ENCODE assay signal across 9 cellular contexts in the genomic region with DNA sequence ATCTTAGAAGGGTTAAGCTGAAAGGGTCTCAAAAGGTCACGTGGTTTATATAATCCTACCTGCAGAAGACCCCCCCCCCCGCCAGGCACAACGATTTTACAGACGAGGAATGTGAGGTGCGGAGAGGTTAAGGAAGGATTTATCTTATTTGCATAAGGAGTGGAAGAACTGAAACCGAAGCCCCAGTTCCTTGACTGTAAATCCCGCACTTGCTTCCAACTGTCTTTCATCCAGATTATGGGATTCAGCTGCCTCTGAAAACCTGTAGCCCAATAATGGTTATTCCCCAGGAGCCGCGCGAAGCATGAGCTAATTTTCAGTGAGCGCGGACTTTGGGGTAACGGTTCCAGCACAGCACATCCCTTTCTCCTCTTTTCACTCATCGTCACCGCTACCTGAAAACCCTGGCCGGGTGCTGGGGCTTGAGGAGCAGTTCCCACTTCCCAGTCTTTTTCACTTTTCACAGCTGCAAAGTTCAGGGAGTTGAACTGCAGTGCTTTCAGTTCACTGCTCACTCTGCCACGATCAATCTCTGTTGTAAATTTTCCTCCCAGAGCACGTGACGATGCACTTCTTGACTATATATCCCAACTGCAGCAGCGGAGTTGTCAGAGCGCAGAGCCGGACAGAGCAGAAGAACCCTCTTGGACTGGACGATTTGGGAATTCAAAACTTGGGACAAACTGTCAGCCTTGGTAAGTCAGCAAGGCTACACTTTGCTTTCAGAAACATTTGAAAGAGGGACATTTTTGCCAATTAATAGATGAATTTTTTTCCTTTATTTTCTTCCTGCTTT. TPM values are rescaled to one million over a fixed set of nuclear protein-coding genes. Genes with fewer than 3 reads are reported as not detected.
DNase-seq lines count a peak whose midpoint lies in the region; ATAC-seq and TF ChIP-seq lines count a peak whose summit lies in the region.
"Had no signal": no experiment of that assay in that cellular context is flagged by ENCODE, and none has a peak within 500 bp of the region (broad histone marks: within the 10 kb centered on the region; RNA-seq: fewer than 3 reads in every experiment).

A gene with protein sequence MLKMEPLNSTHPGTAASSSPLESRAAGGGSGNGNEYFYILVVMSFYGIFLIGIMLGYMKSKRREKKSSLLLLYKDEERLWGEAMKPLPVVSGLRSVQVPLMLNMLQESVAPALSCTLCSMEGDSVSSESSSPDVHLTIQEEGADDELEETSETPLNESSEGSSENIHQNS (plus strand): TSS at position 611 of the 796 bp plus-strand sequence. CDS start 641 bp downstream, outside the sequence.

- H3K9me3 ChIP-seq in PC-3 (ENCODE audit: low read length) (no peaks in the 10 kb centered on the region), esophagus squamous epithelium (no peaks in the 10 kb centered on the region), uterus (no peaks in the 10 kb centered on the region)

- H3K4me1 ChIP-seq in PC-3 (ENCODE audit: insufficient read depth, low read length) (peaks cover 4% of the 10 kb centered on the region; the same call in 1 of the 2 replicates), esophagus squamous epithelium (peaks cover 0 to 44% (median 5%) of the 10 kb centered on the region in 3 donors), uterus (no peaks in the 10 kb centered on the region)

- no peaks in the 10 kb centered on the region; the same call in 1 of the 2 replicates for H3K9me2 ChIP-seq in PC-3 (replicated peaks; ENCODE audit: low read length)

- no peaks in the 10 kb centered on the region for H4K20me1 ChIP-seq in PC-3 (ENCODE audit: low read length)

- peak; percentile 79 for ATAC-seq in PC-3

- 32 to 48% methylated on average over 21 to 23 of the region's 23 CpGs for WGBS in esophagus squamous epithelium, 2 donors

- H3F3A ChIP-seq in PC-3 (ENCODE audit: low read length, unreplicated experiment): no peaks in the 10 kb centered on the region

- TF ChIP-seq POLR2A in esophagus squamous epithelium (IDR thresholded peaks at IDR 0.05) (peak in 2 of 4 donors; percentile 44 to 56), uterus (IDR thresholded peaks at IDR 0.05) (peak; percentile 33 to 59)

- CTCF ChIA-PET in PC-3 (lab: Charles Lee): interaction anchor here (0.6 kb wide), 2 partner anchors 1013 to 1316 kb away, joined by 3 to 4 read pairs; no protein-coding TSS in a partner anchor

- TF ChIP-seq CTCF in PC-3 (conservative IDR thresholded peaks at IDR 0.05; ENCODE audit: low read depth, low read length) (no peak), esophagus squamous epithelium (IDR thresholded peaks at IDR 0.05) (no peak), uterus (IDR thresholded peaks at IDR 0.05) (no peak)

- H3K36me3 ChIP-seq in PC-3 (ENCODE audit: low read depth, low read length) (no peaks in the 10 kb centered on the region), esophagus squamous epithelium (no peaks in the 10 kb centered on the region), uterus (no peaks in the 10 kb centered on the region)

- intact Hi-C loops in PC-3 (cut with micrococcal nuclease): no loop called here
- intact Hi-C loops in esophagus squamous epithelium (cut with DNase I): no loop called here
- intact Hi-C loops in uterus (cut with DNase I; ENCODE audit: low total_unique reads): no loop called here

- POLR2A ChIA-PET in PC-3 (lab: Charles Lee; ENCODE audit: unreplicated experiment): no interaction called here

- H3K4me3 ChIP-seq in PC-3 (ENCODE audit: low read length): peak within 1 kb of the TSS; percentile 65
- H3K4me3 ChIP-seq in esophagus squamous epithelium: peak within 1 kb of the TSS; percentile 13 to 52 (median 36)
- peak within 1 kb of the TSS; percentile 41 to 59 for H3K4me3 ChIP-seq in uterus

- peak within 1 kb of the TSS; percentile 91 for H2AFZ ChIP-seq in PC-3 (ENCODE audit: low read length)

- H3K27me3 ChIP-seq in PC-3 (ENCODE audit: low read length) (no peaks in the 10 kb centered on the region; the same call in 1 of the 2 replicates), esophagus squamous epithelium (peaks cover 0 to 8% (median 0%) of the 10 kb centered on the region in 4 donors), uterus (no peaks in the 10 kb centered on the region)

- no peaks in the 10 kb centered on the region for H3K79me2 ChIP-seq in PC-3 (ENCODE audit: low read length)

- no TSS peak for BruUV-seq in PC-3 (replicated peaks; lab: Mats Ljungman, UMichigan)

- DNase-seq in PC-3 (peak; percentile 21), esophagus squamous epithelium (lab: John Stamatoyannopoulos, UW) (no peak), myocyte (ENCODE audit: low read depth) (peak; percentile 77), uterus (peak; percentile 47 to 65), SIG-M5 (lab: John Stamatoyannopoulos, UW) (no peak), 8988T (no peak)
- no peak for DNase-seq in activated CD8-positive, alpha-beta memory T cell treated with anti-CD3 and anti-CD28 coated beads, Interleukin-2, amount 50 U/mL, for 48 hours
- DNase-seq: cerebellar nuclear complex had no signal

- no peak within 1 kb of the TSS for H3K27ac ChIP-seq in PC-3 (ENCODE audit: low read length)
- peak within 1 kb of the TSS; percentile 59 to 84 (median 80) for H3K27ac ChIP-seq in esophagus squamous epithelium
- peak within 1 kb of the TSS; percentile 83 to 97 for H3K27ac ChIP-seq in uterus

- no peak within 1 kb of the TSS for H3K9ac ChIP-seq in PC-3 (ENCODE audit: low read length)

- peak within 1 kb of the TSS; percentile 91 for H3K4me2 ChIP-seq in PC-3 (ENCODE audit: low read length)

RNA-seq across cellular contexts. Expression of the gene that starts here (rescaled TPM):
- not detected in 2 replicates for total RNA-seq in PC-3 (2014; rRNA removed)
- total RNA-seq in esophagus squamous epithelium: under 1 TPM; 0.26 to 0.76 (median 0.35) TPM
- 27.1 and 27.9 TPM in 2 replicates for total RNA-seq in myocyte
- polyA plus RNA-seq in myocyte (2012): 38.1 TPM
- 10 to 100 TPM in 3 of 4 donors, 1 to 10 TPM in 1; 9.8 to 52.8 (median 25.4) TPM for total RNA-seq in uterus
- total RNA-seq: T-helper 2 cell treated with Interferon-gamma antibody and Interleukin-4, amounts not matched to agents 100 ng/mL and 5 ng/mL, for 36 hours had no signal

Comparison
In these comparisons a context has a peak if more than half of its experiments do, and no peak if none do; other contexts are left out.
1. RNA of the gene that starts here (total RNA-seq): 9.8 to 52.8 TPM in uterus and 27.1 to 27.9 TPM in myocyte; 0.26 to 0.76 TPM in esophagus squamous epithelium and not detected in PC-3; every median in the first group is over 4 times any median in the second.
2. Peak in DNase-seq, ATAC-seq, H3K4me3 ChIP-seq and H3K4me2 ChIP-seq in PC-3; RNA of the gene not detected or under 1 TPM.
3. DNase-seq: peak in myocyte (single experiment) and uterus (2 of 2); none in esophagus squamous epithelium (single experiment), activated CD8-positive, alpha-beta memory T cell treated with anti-CD3 and anti-CD28 coated beads, Interleukin-2, amount 50 U/mL, for 48 hours (single experiment), SIG-M5 (single experiment) and 8988T (single experiment).
4. Peak in every context shown above with its lines, with median percentiles within 50 percentile points of each other: H3K4me3 ChIP-seq.